In genomic region chr16:11494029-11494428, GRCh38 we compare ENCODE assay signal across 18 cellular contexts.
A peak's percentile ranks its signal among the peaks of the same experiment; 100 is the strongest.
DNase-seq lines count a peak whose midpoint lies in the region; ATAC-seq, FAIRE-seq and TF ChIP-seq lines count a peak whose summit lies in the region.
"Had no signal": no experiment of that assay in that cellular context is flagged by ENCODE, and none has a peak within 500 bp of the region (broad histone marks: within the 10 kb centered on the region; RNA-seq: fewer than 3 reads in every experiment).

No MANE protein-coding gene starts in this region.

- no peak overlapping the region for H2BK12ac ChIP-seq in H1 (ENCODE audit: low read depth, low read length)

- peak overlapping the region; percentile 80; the same call in 1 of the 2 replicates for H2BK5ac ChIP-seq in H1 (ENCODE audit: low read depth, low read length)

- H3K79me2 ChIP-seq in OCI-LY1 (ENCODE audit: insufficient read depth, low read length) (no peaks in the 10 kb centered on the region), H1 (ENCODE audit: control insufficient read depth in 1 of 2, insufficient read depth in 2 of 2, low read length in 2 of 2) (peaks cover 0 to 3% of the 10 kb centered on the region in 2 experiments; a peak in 1 of 4 replicates)

- CTCF ChIA-PET in H1 (lab: Charles Lee; ENCODE audit: partially characterized antibody) = interaction anchor here (0.6 to 1.5 kb wide), 5 partner anchors 40 to 147 kb away, joined by 3 to 5 read pairs (median 3); no protein-coding TSS in a partner anchor

- no peak overlapping the region for H3K56ac ChIP-seq in H1 (replicated peaks; ENCODE audit: insufficient read length, low read depth, low read length)

- peaks cover 8% of the 10 kb centered on the region for H3F3A ChIP-seq in OCI-LY1 (ENCODE audit: insufficient read depth, low read length)

- no peaks in the 10 kb centered on the region; the same call in none of the 2 replicates for H3K79me1 ChIP-seq in H1 (ENCODE audit: low read depth, low read length)

- H3K36me3 ChIP-seq in heart right ventricle = no peaks in the 10 kb centered on the region
- H3K36me3 ChIP-seq in OCI-LY1 (ENCODE audit: insufficient read depth, low read length) = no peaks in the 10 kb centered on the region
- H3K36me3 ChIP-seq in H1 (ENCODE audit: control insufficient read depth in 2 of 4, insufficient read depth in 4 of 4, low read length in 3 of 4) = peaks cover 0 to 7% (median 0%) of the 10 kb centered on the region in 4 experiments; a peak in 1 of 8 replicates
- no peaks in the 10 kb centered on the region for H3K36me3 ChIP-seq in tibial artery

- H4K5ac ChIP-seq in H1 (ENCODE audit: insufficient read length, low read depth, low read length) = no peak overlapping the region

- H3K4me1 ChIP-seq in heart right ventricle (peaks cover 12 to 47% (median 26%) of the 10 kb centered on the region in 9 donors), OCI-LY1 (ENCODE audit: insufficient read depth, low read length, severe bottlenecking) (peaks cover 47% of the 10 kb centered on the region), H1 (replicated peaks in 1 of 4; ENCODE audit: control insufficient read depth in 3 of 4, insufficient read depth in 4 of 4, low read length in 3 of 4) (peaks cover 8 to 30% (median 15%) of the 10 kb centered on the region in 4 experiments), tibial artery (peaks cover 6 to 48% (median 40%) of the 10 kb centered on the region in 4 donors)

- H4K20me1 ChIP-seq in OCI-LY1 (ENCODE audit: insufficient read depth, low read length) (no peaks in the 10 kb centered on the region), H1 (replicated peaks in 1 of 2; ENCODE audit: control insufficient read depth in 1 of 2, insufficient read depth in 2 of 2, low read length in 2 of 2) (no peaks in the 10 kb centered on the region)

- DNase-seq in left ventricle myocardium superior (peak; percentile 17), heart right ventricle (no peak), H1 (ENCODE audit: low read depth in 1 of 2, low spot score in 2 of 2) (peak in 1 of 2 experiments; percentile 60), tibial artery (no peak), NCI-H2171 (lab: John Stamatoyannopoulos, UW) (no peak)
- DNase-seq in activated CD4-positive, alpha-beta T cell treated with anti-CD3 and anti-CD28 coated beads for 4 hours = no peak
- DNase-seq: Caco-2; NCI-H1436; NCI-H2029 treated with DMSO at 0.1 percent for 48 hours; NCI-H524; NK-92 treated with Interleukin-12 subunit alpha and Interleukin-12 subunit beta, amount 100 ng/mL, for 24 hours had no signal

- H3K9me3 ChIP-seq in heart right ventricle (peaks cover 0 to 14% (median 0%) of the 10 kb centered on the region in 11 donors), OCI-LY1 (ENCODE audit: low read length) (0 out of 2 replicates have a peak, but pooled peaks cover 3% of the 10 kb centered on the region), H1 (ENCODE audit: insufficient read depth in 2 of 2, low read depth in 1 of 2, low read length in 1 of 2) (0 out of 4 replicates have a peak, but pooled peaks cover 0 to 3% of the 10 kb centered on the region in 2 experiments), tibial artery (peaks cover 0 to 8% (median 3%) of the 10 kb centered on the region in 3 donors)
- H3K9me3 ChIP-seq: Caco-2 had no signal

- H3K4me3 ChIP-seq in heart right ventricle (no peak overlapping the region), OCI-LY1 (ENCODE audit: low read depth, low read length, poor library complexity, severe bottlenecking) (no peak overlapping the region), H1 (ENCODE audit: extremely low read depth in 1 of 4, insufficient read depth in 2 of 4, low read depth in 3 of 4, low read length in 4 of 4) (no peak overlapping the region), tibial artery (no peak overlapping the region)
- H3K4me3 ChIP-seq: GM12878, SK-N-MC had no signal

- H3K27me3 ChIP-seq in heart right ventricle (no peaks in the 10 kb centered on the region), OCI-LY1 (ENCODE audit: insufficient read depth, low read length) (no peaks in the 10 kb centered on the region; the same call in 1 of the 2 replicates), H1 (replicated peaks in 1 of 4; ENCODE audit: control insufficient read depth in 3 of 4, extremely low read depth in 1 of 4, insufficient read depth in 3 of 4, low read length in 3 of 4) (no peaks in the 10 kb centered on the region), tibial artery (no peaks in the 10 kb centered on the region)

- no peaks in the 10 kb centered on the region for H3K9me2 ChIP-seq in OCI-LY1 (ENCODE audit: low read depth, low read length)

- H4K8ac ChIP-seq in H1 (ENCODE audit: extremely low read depth, insufficient read depth, low read length) = no peak overlapping the region

- POLR2A ChIA-PET in H1 (lab: Charles Lee; ENCODE audit: partially characterized antibody) = interaction anchor here (0.6 kb wide), 1 partner anchor 29 kb away, joined by 3 read pairs; no protein-coding TSS in a partner anchor

- H3K9ac ChIP-seq in OCI-LY1 (ENCODE audit: low read length) = no peak overlapping the region
- no peak overlapping the region for H3K9ac ChIP-seq in H1 (replicated peaks in 1 of 4; ENCODE audit: extremely low read depth in 1 of 4, low read depth in 3 of 4, low read length in 3 of 4)

- no peak for TF ChIP-seq RAD21 in H1 (IDR thresholded peaks at IDR 0.05 in 1 of 2, conservative IDR thresholded peaks at IDR 0.05 in 1 of 2; ENCODE audit: low read depth in 2 of 2, low read length in 2 of 2)

- no peak overlapping the region for H3K23ac ChIP-seq in H1 (ENCODE audit: insufficient read length)

- WGBS in heart right ventricle, 2 donors = 91 to 96% methylated on average over 5 to 13 of the region's 17 CpGs
- no CpG with 5 or more reads among the region's 17 CpGs for WGBS in H1 (ENCODE audit: extremely low coverage in 1 of 2, insufficient coverage in 1 of 2, insufficient read length in 1 of 2, insufficient replicate concordance in 2 of 2, low coverage in 1 of 2, low lambda C conversion rate in 2 of 2, missing lambda C conversion rate in 1 of 2), 2 experiments

- H2AFZ ChIP-seq in OCI-LY1 (ENCODE audit: low read length) (no peak overlapping the region), H1 (ENCODE audit: low read length) (no peak overlapping the region)

- H3K27ac ChIP-seq in heart right ventricle (peak overlapping the region in 3 of 10 donors; percentile 80 to 83 (median 81)), OCI-LY1 (ENCODE audit: low read depth, low read length, poor library complexity, severe bottlenecking) (peak overlapping the region; percentile 87), H1 (ENCODE audit: low read depth, low read length) (no peak overlapping the region), tibial artery (peak overlapping the region; percentile 90 to 91)
- H3K27ac ChIP-seq: SK-N-MC had no signal

- peaks cover 7% of the 10 kb centered on the region for H3K23me2 ChIP-seq in H1 (ENCODE audit: low read depth, low read length)

- H3K4ac ChIP-seq in H1 (replicated peaks; ENCODE audit: insufficient read length, low read depth, low read length) = no peak overlapping the region

- no peak for TF ChIP-seq EP300 in H1 (IDR thresholded peaks at IDR 0.05; ENCODE audit: borderline replicate concordance in 1 of 2, low read depth in 2 of 2, low read length in 2 of 2)

- intact Hi-C loops in left ventricle myocardium superior (cut with micrococcal nuclease) (no loop called here), heart right ventricle (cut with DNase I) (no loop called here), tibial artery (cut with DNase I; ENCODE audit: low total_unique reads) (loop anchor here (5.0 kb wide), 1 partner anchor 667 kb away; no protein-coding TSS in a partner anchor)

- no peak overlapping the region for H2AK5ac ChIP-seq in H1 (ENCODE audit: low read depth, low read length)

- no peak overlapping the region for H4K91ac ChIP-seq in H1 (replicated peaks; ENCODE audit: insufficient read length, low read length)

- no peak overlapping the region for H3K14ac ChIP-seq in H1 (ENCODE audit: insufficient read length)

- no peak for ATAC-seq in left ventricle myocardium superior
- ATAC-seq in heart right ventricle = no peak
- ATAC-seq in HG02981 (IDR thresholded peaks at IDR 0.05; ENCODE audit: unreplicated experiment) = no peak
- ATAC-seq: GM12878, Right ventricle myocardium inferior had no signal

- no peak for TF ChIP-seq POLR2A in H1 (IDR thresholded peaks at IDR 0.05; ENCODE audit: control extremely low read depth in 1 of 2, low read depth in 2 of 2, low read length in 2 of 2)

- no peak overlapping the region for H3K18ac ChIP-seq in H1 (ENCODE audit: extremely low read depth, low read length)

- 0 out of 2 replicates have a peak overlapping the region, but pooled peaks have one; percentile 77 for H2BK20ac ChIP-seq in H1 (ENCODE audit: low read length)

- no peak for FAIRE-seq in H1 (lab: Jason Lieb, UNC)
- FAIRE-seq: A204.1, GM12878, GM19239 had no signal

- TF ChIP-seq CTCF in heart right ventricle (IDR thresholded peaks at IDR 0.05) (no peak), OCI-LY1 (IDR thresholded peaks at IDR 0.05; ENCODE audit: low read length) (no peak), H1 (IDR thresholded peaks at IDR 0.05; ENCODE audit: control extremely low read depth in 1 of 3, insufficient read depth in 1 of 3, low read depth in 1 of 3, low read length in 3 of 3) (no peak), tibial artery (IDR thresholded peaks at IDR 0.05) (no peak)

- no peak overlapping the region for H3K4me2 ChIP-seq in OCI-LY1 (ENCODE audit: low read length)
- H3K4me2 ChIP-seq in H1 (ENCODE audit: insufficient read depth in 1 of 2, low read depth in 2 of 2, low read length in 2 of 2) = peak overlapping the region in 1 of 2 experiments; percentile 82; a peak in 1 of 4 replicates

- no peak overlapping the region for H2BK15ac ChIP-seq in H1 (ENCODE audit: low read length)

- H2BK120ac ChIP-seq in H1 (replicated peaks; ENCODE audit: low read depth, low read length) = no peak overlapping the region

TF ChIP-seq in H1, 55 proteins besides CTCF, POLR2A, EP300 and RAD21:
- TF ChIP-seq CEBPB (IDR thresholded peaks at IDR 0.05; ENCODE audit: low read depth, low read length) (no peak), HDAC6 (IDR thresholded peaks at IDR 0.05; ENCODE audit: low read depth, low read length) (no peak)
